In the genomic region with DNA sequence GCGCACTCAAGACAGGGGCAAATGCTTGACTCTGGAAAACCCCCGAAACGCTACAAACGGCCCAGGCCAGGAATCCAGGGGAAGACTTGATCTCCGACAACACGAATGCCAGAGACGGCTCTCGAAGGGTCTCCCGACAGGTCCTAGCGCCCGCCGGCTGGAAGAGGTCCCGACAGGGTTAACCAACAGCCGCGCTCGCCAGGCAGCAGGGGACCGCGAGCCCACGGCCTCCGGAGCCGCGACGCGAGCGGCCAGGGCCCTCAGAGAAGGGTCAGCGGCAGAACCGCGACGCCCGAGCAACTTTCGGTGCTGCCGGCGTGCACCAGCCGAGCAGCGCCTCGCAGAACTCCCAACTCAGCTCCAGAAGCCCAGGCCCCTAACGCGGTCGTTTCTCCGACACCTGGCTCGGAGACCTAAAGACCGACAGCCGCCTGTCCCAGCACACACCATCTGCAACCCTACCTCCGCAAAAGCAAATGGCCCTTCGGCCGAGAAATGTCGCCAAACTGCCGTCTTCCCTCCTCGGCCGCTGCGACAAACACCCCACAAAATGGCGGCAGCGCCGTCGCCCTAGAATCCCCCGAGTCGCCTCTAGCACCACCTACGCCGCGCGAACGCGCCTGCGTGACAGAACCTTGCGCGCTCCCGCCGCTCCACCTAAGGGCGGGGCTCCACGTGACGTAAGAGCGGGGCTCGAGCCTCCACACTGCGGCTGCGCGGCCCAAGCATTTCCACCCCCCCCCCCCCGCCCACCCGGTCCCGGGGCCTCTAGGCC, we compare ENCODE assay signal across 8 cellular contexts. TPM values are rescaled to one million over a fixed set of nuclear protein-coding genes. Genes with fewer than 3 reads are reported as not detected.
A peak's percentile ranks its signal among the peaks of the same experiment; 100 is the strongest.
DNase-seq lines count a peak whose midpoint lies in the region; ATAC-seq and TF ChIP-seq lines count a peak whose summit lies in the region.

A gene (minus strand): TSS at position 567 of the 775 bp plus-strand sequence. CDS start 3,634 bp downstream, outside the sequence.

- H3K36me3 Mint-ChIP-seq in memory B cell: peaks cover 8% of the 10 kb centered on the region

- CTCF ChIA-PET in activated CD8-positive, alpha-beta memory T cell treated with anti-CD3 and anti-CD28 coated beads for 36 hours (lab: Charles Lee): interaction anchor here (1.5 kb wide), 1 partner anchor 103 kb away, joined by 3 read pairs; a partner anchor contains a TSS

- H3K27me3 ChIP-seq in effector memory CD4-positive, alpha-beta T cell (replicated peaks; ENCODE audit: control insufficient read depth, insufficient read depth, low read length, poor library complexity, severe bottlenecking): no peaks in the 10 kb centered on the region

- peaks cover 13% of the 10 kb centered on the region for H3K36me3 ChIP-seq in effector memory CD4-positive, alpha-beta T cell (ENCODE audit: control insufficient read depth, insufficient read depth, low read length)

- peak; percentile 85 for ATAC-seq in memory B cell (ENCODE audit: low read depth)

- TF ChIP-seq CTCF in GM20000 (IDR thresholded peaks at IDR 0.05; ENCODE audit: extremely low read depth, missing control alignments): no peak

- POLR2A ChIA-PET in activated CD8-positive, alpha-beta memory T cell treated with anti-CD3 and anti-CD28 coated beads for 36 hours (lab: Charles Lee): interaction anchor here (0.6 to 0.7 kb wide), 2 partner anchors 233 to 423 kb away, joined by 3 read pairs; a partner anchor contains a TSS

- DNase-seq in CMK (ENCODE audit: low read depth) (peak; percentile 75), GM20000 (ENCODE audit: low spot score) (peak; percentile 95), HS-5 (ENCODE audit: low read depth) (peak; percentile 70), NOMO-1 (lab: John Stamatoyannopoulos, UW; ENCODE audit: unreplicated experiment in 2 of 2) (peak; percentile 88 to 95), memory B cell (ENCODE audit: low spot score in 2 of 2) (peak; percentile 97 to 99)
- peak; percentile 91 to 94 (median 93) for DNase-seq in effector memory CD4-positive, alpha-beta T cell
- DNase-seq in stimulated activated CD8-positive, alpha-beta memory T cell treated with anti-CD3 and anti-CD28 coated beads, Interleukin-12 subunit alpha, Interleukin-12 subunit beta, amount 100 ng/mL, for 1 hour (ENCODE audit: low read depth): peak; percentile 97

- H3K27ac ChIP-seq in effector memory CD4-positive, alpha-beta T cell (ENCODE audit: insufficient read depth, low read length, poor library complexity, severe bottlenecking): peak within 1 kb of the TSS; percentile 99

- H3K9me3 ChIP-seq in effector memory CD4-positive, alpha-beta T cell (ENCODE audit: control insufficient read depth, low read length): no peaks in the 10 kb centered on the region

- H3K27ac Mint-ChIP-seq in memory B cell: peak within 1 kb of the TSS; percentile 97

- peaks cover 22% of the 10 kb centered on the region for H3K4me1 Mint-ChIP-seq in memory B cell

- H3K4me1 ChIP-seq in effector memory CD4-positive, alpha-beta T cell (ENCODE audit: control insufficient read depth, insufficient read depth, low read length, poor library complexity, severe bottlenecking): peaks cover 21% of the 10 kb centered on the region

- H3K9me3 Mint-ChIP-seq in memory B cell: peaks cover 2% of the 10 kb centered on the region

- peak within 1 kb of the TSS; percentile 75 for H3K4me3 ChIP-seq in effector memory CD4-positive, alpha-beta T cell (ENCODE audit: insufficient read depth, low read depth, low read length, poor library complexity, severe bottlenecking)

- peak within 1 kb of the TSS; percentile 90 for H3K4me3 Mint-ChIP-seq in memory B cell

- H3K27me3 Mint-ChIP-seq in memory B cell: no peaks in the 10 kb centered on the region

RNA-seq across cellular contexts. Expression of the gene that starts here (rescaled TPM):
- 10 to 100 TPM; 22.0 to 25.2 TPM for total RNA-seq in activated CD8-positive, alpha-beta memory T cell treated with anti-CD3 and anti-CD28 coated beads for 36 hours

Comparison
In these comparisons a context has a peak if more than half of its experiments do, and no peak if none do; other contexts are left out.
1. Peak in every context shown above with its lines: DNase-seq, ATAC-seq, H3K4me3 ChIP-seq and H3K27ac ChIP-seq.